In the genomic region with DNA sequence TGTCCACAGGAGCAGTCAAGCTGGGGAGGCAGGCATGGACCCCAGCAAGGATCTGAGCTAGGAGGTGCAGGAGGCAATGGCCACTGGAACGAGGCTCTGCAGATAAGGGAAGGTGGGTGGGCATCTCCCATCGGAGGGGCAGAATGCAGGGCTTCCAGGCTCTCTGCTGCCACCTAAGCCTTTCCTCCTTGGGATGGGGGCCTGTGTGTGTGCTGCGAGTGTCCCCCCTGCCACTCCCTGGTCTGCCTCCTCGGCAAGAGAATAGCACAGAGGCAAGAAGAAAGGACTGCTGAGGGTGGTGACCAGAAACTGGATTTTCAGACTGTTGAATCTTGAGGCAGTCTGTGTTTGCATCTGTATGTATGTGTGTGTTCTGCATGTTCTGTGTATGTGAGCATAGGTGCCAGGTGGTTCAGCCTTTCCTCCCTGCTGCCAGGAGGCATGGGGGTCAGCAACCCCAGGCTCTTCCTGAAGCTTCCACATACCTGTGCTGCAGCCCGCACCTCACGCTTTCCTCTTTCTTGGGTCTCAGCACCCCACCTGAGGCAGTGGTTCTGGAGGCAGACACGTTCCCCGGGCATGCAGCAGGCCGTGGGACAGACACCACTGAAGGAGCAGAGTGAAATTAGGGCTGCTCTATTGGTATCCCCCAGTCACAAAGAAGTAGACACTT, we compare ENCODE assay signal across 23 cellular contexts.
"Had no signal": no experiment of that assay in that cellular context is flagged by ENCODE, and none has a peak within 500 bp of the region (broad histone marks: within the 10 kb centered on the region; RNA-seq: fewer than 3 reads in every experiment).

No MANE protein-coding gene starts in this region.

- H3K27me3 ChIP-seq: left lung, right atrium auricular region, uterus had no signal

- H3K9me3 Mint-ChIP-seq: activated CD4-positive, alpha-beta memory T cell treated with anti-CD3 and anti-CD28 coated beads, Interleukin-2, amount 10 ng/mL, durations not matched to agents 7 days and 5 days; activated CD4-positive, alpha-beta T cell treated with anti-CD3 and anti-CD28 coated beads, Interleukin-2, amount 10 ng/mL, durations not matched to agents 7 days and 5 days; activated naive CD8-positive, alpha-beta T cell treated with anti-CD3 and anti-CD28 coated beads, Interleukin-2, amount 50 U/mL, for 24 hours; activated T-cell treated with anti-CD3 and anti-CD28 coated beads, Interleukin-2, amount 50 U/mL, for 24 hours; nephron progenitor cell; T-helper 1 cell treated with Interleukin-12 subunit alpha and Interleukin-12 subunit beta and Interleukin-4 antibody, amounts not matched to agents 30 μg/mL and 1 μg/mL, for 36 hours had no signal

- H3K4me3 ChIP-seq: left lung, right atrium auricular region, thoracic aorta, uterus had no signal

- H3K4me1 ChIP-seq: uterus had no signal

- H3K36me3 ChIP-seq: uterus had no signal

- ATAC-seq: activated naive CD8-positive, alpha-beta T cell treated with anti-CD3 and anti-CD28 coated beads, Interleukin-2, amount 50 U/mL, for 24 hours; left lung had no signal

- FAIRE-seq: endometrium, frontal cortex had no signal

- H3K27ac ChIP-seq: left lung, right atrium auricular region, thoracic aorta, uterus had no signal

- H3K4me3 Mint-ChIP-seq: activated CD4-positive, alpha-beta memory T cell treated with anti-CD3 and anti-CD28 coated beads, Interleukin-2, amount 10 ng/mL, durations not matched to agents 7 days and 5 days; activated CD4-positive, alpha-beta T cell treated with anti-CD3 and anti-CD28 coated beads, Interleukin-2, amount 10 ng/mL, durations not matched to agents 7 days and 5 days; activated naive CD8-positive, alpha-beta T cell treated with anti-CD3 and anti-CD28 coated beads, Interleukin-2, amount 50 U/mL, for 24 hours; activated T-cell treated with anti-CD3 and anti-CD28 coated beads, Interleukin-2, amount 50 U/mL, for 24 hours; nephron progenitor cell; T-helper 1 cell treated with Interleukin-12 subunit alpha and Interleukin-12 subunit beta and Interleukin-4 antibody, amounts not matched to agents 30 μg/mL and 1 μg/mL, for 36 hours had no signal

- H3K9me3 ChIP-seq: left lung, right atrium auricular region, thoracic aorta, uterus had no signal

- H3K27me3 Mint-ChIP-seq: activated CD4-positive, alpha-beta memory T cell treated with anti-CD3 and anti-CD28 coated beads, Interleukin-2, amount 10 ng/mL, durations not matched to agents 7 days and 5 days; activated CD4-positive, alpha-beta T cell treated with anti-CD3 and anti-CD28 coated beads, Interleukin-2, amount 10 ng/mL, durations not matched to agents 7 days and 5 days; activated naive CD8-positive, alpha-beta T cell treated with anti-CD3 and anti-CD28 coated beads, Interleukin-2, amount 50 U/mL, for 24 hours; activated T-cell treated with anti-CD3 and anti-CD28 coated beads, Interleukin-2, amount 50 U/mL, for 24 hours had no signal

- DNase-seq: activated CD4-positive, alpha-beta memory T cell treated with anti-CD3 and anti-CD28 coated beads, Interleukin-2, amount 10 ng/mL, durations not matched to agents 7 days and 5 days; activated CD4-positive, alpha-beta T cell treated with anti-CD3 and anti-CD28 coated beads for 1 hour; activated CD4-positive, alpha-beta T cell treated with anti-CD3 and anti-CD28 coated beads, Interleukin-2, amount 10 ng/mL, durations not matched to agents 7 days and 5 days; activated gamma-delta T cell; activated naive CD4-positive, alpha-beta T cell treated with anti-CD3 and anti-CD28 coated beads, Interleukin-2, amount 50 U/mL, for 16 hours; activated naive CD8-positive, alpha-beta T cell treated with anti-CD3 and anti-CD28 coated beads, Interleukin-2, amount 50 U/mL, for 24 hours; activated T-cell treated with anti-CD3 and anti-CD28 coated beads, Interleukin-2, amount 50 U/mL, for 24 hours; amygdala; caudate nucleus; cortex of kidney; left lung; nephron progenitor cell; stimulated activated CD4-positive, alpha-beta T cell treated with anti-CD3 and anti-CD28 coated beads, Interleukin-15, amount 100 ng/mL, for 24 hours; stimulated activated CD4-positive, alpha-beta T cell treated with anti-CD3 and anti-CD28 coated beads, Interleukin-2, amount 100 ng/mL, for 24 hours; stimulated activated naive CD4-positive, alpha-beta T cell treated with Interleukin-2 at 50 U/mL for 16 hours; T-helper 9 cell; trophoblast cell had no signal

- H3K4me1 Mint-ChIP-seq: activated naive CD8-positive, alpha-beta T cell treated with anti-CD3 and anti-CD28 coated beads, Interleukin-2, amount 50 U/mL, for 24 hours had no signal

- H3K27ac Mint-ChIP-seq: activated CD4-positive, alpha-beta memory T cell treated with anti-CD3 and anti-CD28 coated beads, Interleukin-2, amount 10 ng/mL, durations not matched to agents 7 days and 5 days; activated CD4-positive, alpha-beta T cell treated with anti-CD3 and anti-CD28 coated beads, Interleukin-2, amount 10 ng/mL, durations not matched to agents 7 days and 5 days; activated naive CD8-positive, alpha-beta T cell treated with anti-CD3 and anti-CD28 coated beads, Interleukin-2, amount 50 U/mL, for 24 hours; activated T-cell treated with anti-CD3 and anti-CD28 coated beads, Interleukin-2, amount 50 U/mL, for 24 hours; nephron progenitor cell; T-helper 1 cell treated with Interleukin-12 subunit alpha and Interleukin-12 subunit beta and Interleukin-4 antibody, amounts not matched to agents 30 μg/mL and 1 μg/mL, for 36 hours had no signal
